In genomic region chr19:48061401-48062344, GRCh38 we compare ENCODE assay signal across 32 cellular contexts. TPM values are rescaled to one million over a fixed set of nuclear protein-coding genes. Genes with fewer than 3 reads are reported as not detected.
A peak's percentile ranks its signal among the peaks of the same experiment; 100 is the strongest.
DNase-seq lines count a peak whose midpoint lies in the region; ATAC-seq and TF ChIP-seq lines count a peak whose summit lies in the region.
"Had no signal": no experiment of that assay in that cellular context is flagged by ENCODE, and none has a peak within 500 bp of the region (broad histone marks: within the 10 kb centered on the region; RNA-seq: fewer than 3 reads in every experiment).

No MANE protein-coding gene starts in this region.

- peaks cover 2% of the 10 kb centered on the region for H3K4me1 ChIP-seq in NT2/D1 (ENCODE audit: insufficient read depth, insufficient read length)
- H3K4me1 ChIP-seq in iPS-15b (ENCODE audit: control insufficient read depth, insufficient read depth, low read length) = peaks cover 2% of the 10 kb centered on the region
- H3K4me1 ChIP-seq: body of pancreas, tibial nerve had no signal

- peak; percentile 20 for DNase-seq in COLO668 (lab: John Stamatoyannopoulos, UW; ENCODE audit: unreplicated experiment)
- DNase-seq in NT2/D1 (ENCODE audit: low read depth, low spot score) = peak; percentile 18
- no peak for DNase-seq in nephron progenitor cell
- no peak for DNase-seq in DMS153 (lab: John Stamatoyannopoulos, UW)
- no peak for DNase-seq in HFFc6
- DNase-seq: activated CD4-positive, alpha-beta memory T cell treated with anti-CD3 and anti-CD28 coated beads for 36 hours; activated CD4-positive, CD25-positive, alpha-beta regulatory T cell treated with anti-CD3 and anti-CD28 coated beads, Interleukin-2, amount 50 U/mL, for 72 hours; activated naive CD4-positive, alpha-beta T cell treated with Interleukin-2 at 50 U/mL for 16 hours; activated T-cell treated with anti-CD3 and anti-CD28 coated beads, Interleukin-2, amount 50 U/mL, for 72 hours; body of pancreas; COR-L47; midbrain; naive thymus-derived CD8-positive, alpha-beta T cell; NCI-H187; NCI-H524 treated with DMSO at 0.1 percent for 48 hours; SK-N-SH had no signal

- H3K27me3 Mint-ChIP-seq in nephron progenitor cell (ENCODE audit: low read depth, poor library complexity) = peaks cover 42% of the 10 kb centered on the region
- H3K27me3 Mint-ChIP-seq in HFFc6 (ENCODE audit: insufficient read depth) = peaks cover 4% of the 10 kb centered on the region; the same call in 1 of the 2 replicates

- H3K4me3 ChIP-seq in NT2/D1 (ENCODE audit: insufficient read length, low read depth) = no peak overlapping the region
- H3K4me3 ChIP-seq in iPS-15b (ENCODE audit: low read depth, low read length) = peak overlapping the region; percentile 30
- H3K4me3 ChIP-seq: BLaER1 treated with 17β-estradiol and CSF1 and Interleukin-3, amounts not matched to agents 10 nM and 100 nM; body of pancreas; tibial nerve had no signal

- H3K9me3 ChIP-seq in NT2/D1 (ENCODE audit: insufficient read depth, low read length) (no peaks in the 10 kb centered on the region), iPS-15b (ENCODE audit: control insufficient read depth, insufficient read depth, low read length) (no peaks in the 10 kb centered on the region)
- H3K9me3 ChIP-seq: body of pancreas, SK-N-SH, tibial nerve had no signal

- H3K36me3 Mint-ChIP-seq in nephron progenitor cell (ENCODE audit: low read depth) (no peaks in the 10 kb centered on the region), HFFc6 (ENCODE audit: low read depth) (peaks cover 6% of the 10 kb centered on the region)
- H3K36me3 Mint-ChIP-seq: naive thymus-derived CD8-positive, alpha-beta T cell; stimulated activated effector memory CD8-positive, alpha-beta T cell treated with anti-CD3 and anti-CD28 coated beads, Interleukin-12 subunit alpha, Interleukin-12 subunit beta, amount 100 ng/mL, for 72 hours had no signal

- H3K9me3 Mint-ChIP-seq in nephron progenitor cell (peaks cover 12% of the 10 kb centered on the region), HFFc6 (peaks cover 5% of the 10 kb centered on the region; the same call in 1 of the 2 replicates)
- H3K9me3 Mint-ChIP-seq: activated CD4-positive, alpha-beta memory T cell treated with anti-CD3 and anti-CD28 coated beads for 36 hours; activated T-cell treated with anti-CD3 and anti-CD28 coated beads, Interleukin-2, amount 50 U/mL, for 72 hours; central memory CD8-positive, alpha-beta T cell; stimulated activated effector memory CD8-positive, alpha-beta T cell treated with anti-CD3 and anti-CD28 coated beads, Interleukin-12 subunit alpha, Interleukin-12 subunit beta, amount 100 ng/mL, for 72 hours; T-helper 1 cell treated with Interleukin-12 subunit alpha and Interleukin-12 subunit beta and Interleukin-4 antibody, amounts not matched to agents 30 μg/mL and 1 μg/mL, for 36 hours had no signal

- H3K27me3 ChIP-seq in NT2/D1 (ENCODE audit: insufficient read depth, insufficient read length) = no peaks in the 10 kb centered on the region
- H3K27me3 ChIP-seq in iPS-15b (ENCODE audit: control insufficient read depth, insufficient read depth, low read length) = no peaks in the 10 kb centered on the region
- H3K27me3 ChIP-seq: BLaER1 treated with 17β-estradiol and CSF1 and Interleukin-3, amounts not matched to agents 10 nM and 100 nM; body of pancreas; tibial nerve had no signal

- H3K27ac Mint-ChIP-seq in nephron progenitor cell (peak overlapping the region; percentile 84), HFFc6 (no peak overlapping the region)
- H3K27ac Mint-ChIP-seq: activated CD4-positive, alpha-beta memory T cell treated with anti-CD3 and anti-CD28 coated beads for 36 hours; activated T-cell treated with anti-CD3 and anti-CD28 coated beads, Interleukin-2, amount 50 U/mL, for 72 hours; naive thymus-derived CD8-positive, alpha-beta T cell; stimulated activated effector memory CD8-positive, alpha-beta T cell treated with anti-CD3 and anti-CD28 coated beads, Interleukin-12 subunit alpha, Interleukin-12 subunit beta, amount 100 ng/mL, for 72 hours; T-helper 1 cell treated with Interleukin-12 subunit alpha and Interleukin-12 subunit beta and Interleukin-4 antibody, amounts not matched to agents 30 μg/mL and 1 μg/mL, for 36 hours had no signal

- peak overlapping the region; percentile 8 for H3K4me3 Mint-ChIP-seq in nephron progenitor cell
- no peak overlapping the region for H3K4me3 Mint-ChIP-seq in HFFc6
- H3K4me3 Mint-ChIP-seq: activated CD4-positive, alpha-beta memory T cell treated with anti-CD3 and anti-CD28 coated beads for 36 hours; activated T-cell treated with anti-CD3 and anti-CD28 coated beads, Interleukin-2, amount 50 U/mL, for 72 hours; central memory CD8-positive, alpha-beta T cell; naive thymus-derived CD8-positive, alpha-beta T cell; stimulated activated effector memory CD8-positive, alpha-beta T cell treated with anti-CD3 and anti-CD28 coated beads, Interleukin-12 subunit alpha, Interleukin-12 subunit beta, amount 100 ng/mL, for 72 hours; T-helper 1 cell treated with Interleukin-12 subunit alpha and Interleukin-12 subunit beta and Interleukin-4 antibody, amounts not matched to agents 30 μg/mL and 1 μg/mL, for 36 hours had no signal

- ATAC-seq in GM18873 (IDR thresholded peaks at IDR 0.05; ENCODE audit: low FRiP score, unreplicated experiment) = no peak
- ATAC-seq: activated T-cell treated with anti-CD3 and anti-CD28 coated beads, Interleukin-2, amount 50 U/mL, for 72 hours; body of pancreas; HCT116; naive thymus-derived CD8-positive, alpha-beta T cell; stimulated activated effector memory CD8-positive, alpha-beta T cell treated with anti-CD3 and anti-CD28 coated beads, Interleukin-12 subunit alpha, Interleukin-12 subunit beta, amount 100 ng/mL, for 72 hours had no signal

- no peak overlapping the region for H3K9ac ChIP-seq in NT2/D1 (ENCODE audit: insufficient read length, low read depth)
- H3K9ac ChIP-seq in iPS-15b (ENCODE audit: low read depth, low read length) = no peak overlapping the region
- H3K9ac ChIP-seq: BLaER1 treated with 17β-estradiol and CSF1 and Interleukin-3, amounts not matched to agents 10 nM and 100 nM; SK-N-SH had no signal

- no peak for TF ChIP-seq CTCF in nephron progenitor cell (IDR thresholded peaks at IDR 0.05)
- TF ChIP-seq CTCF in HFFc6 (IDR thresholded peaks at IDR 0.05) = no peak

- H3K36me3 ChIP-seq in NT2/D1 (ENCODE audit: insufficient read depth, insufficient read length, low read length) (no peaks in the 10 kb centered on the region), iPS-15b (ENCODE audit: control insufficient read depth, insufficient read depth, low read length) (no peaks in the 10 kb centered on the region)

- H3K4me1 Mint-ChIP-seq in nephron progenitor cell (peaks cover 5% of the 10 kb centered on the region), HFFc6 (ENCODE audit: low read depth) (peaks cover 13% of the 10 kb centered on the region)
- H3K4me1 Mint-ChIP-seq: central memory CD8-positive, alpha-beta T cell; stimulated activated effector memory CD8-positive, alpha-beta T cell treated with anti-CD3 and anti-CD28 coated beads, Interleukin-12 subunit alpha, Interleukin-12 subunit beta, amount 100 ng/mL, for 72 hours had no signal

RNA-seq across cellular contexts. Expression of gene CABP5, which starts 17.8 kb away (rescaled TPM):
- total RNA-seq in HFFc6 (2021; fragmentation: NEBNext Ultra II Directional; extraction: Animal tissue kit (Norgen Biotek cat#: 25700)) = not detected
- total RNA-seq: activated CD4-positive, alpha-beta memory T cell treated with anti-CD3 and anti-CD28 coated beads for 36 hours; activated T-cell treated with anti-CD3 and anti-CD28 coated beads, Interleukin-2, amount 50 U/mL, for 72 hours; body of pancreas; dermis microvascular lymphatic vessel endothelial cell; frontal cortex; G401; LHCN-M2; lower leg skin; naive thymus-derived CD8-positive, alpha-beta T cell; omental fat pad; renal cortical epithelial cell; skeletal muscle tissue; tibial nerve had no signal

RNA-seq across cellular contexts. Expression of gene PLA2G4C, which starts 48.9 kb away (rescaled TPM):
- 1 to 10 TPM; 3.8 to 5.3 (median 4.8) TPM for total RNA-seq in HFFc6 (2021; fragmentation: NEBNext Ultra II Directional; extraction: Animal tissue kit (Norgen Biotek cat#: 25700))

Comparison
In these comparisons a context has a peak if more than half of its experiments do, and no peak if none do; other contexts are left out.
1. DNase-seq: peak in COLO668 (single experiment) and NT2/D1 (single experiment); none in nephron progenitor cell (single experiment), DMS153 (single experiment) and HFFc6 (single experiment).